ENCODE assay signal across 18 cellular contexts in genomic region chr15:64947211-64947610, GRCh38. TPM values are rescaled to one million over a fixed set of nuclear protein-coding genes. Genes with fewer than 3 reads are reported as not detected.
DNase-seq lines count a peak whose midpoint lies in the region; ATAC-seq, FAIRE-seq and TF ChIP-seq lines count a peak whose summit lies in the region.
"Had no signal": no experiment of that assay in that cellular context is flagged by ENCODE, and none has a peak within 500 bp of the region (broad histone marks: within the 10 kb centered on the region; RNA-seq: fewer than 3 reads in every experiment).

No MANE protein-coding gene starts in this region.

- H3K79me2 ChIP-seq in H1 (ENCODE audit: control insufficient read depth in 1 of 2, insufficient read depth in 2 of 2, low read length in 2 of 2) = no peaks in the 10 kb centered on the region

- TF ChIP-seq POLR2A in H1 (IDR thresholded peaks at IDR 0.05; ENCODE audit: control extremely low read depth in 1 of 2, low read depth in 2 of 2, low read length in 2 of 2) = no peak; a peak in 1 of 3 replicates

- H3K9me3 ChIP-seq in H1 (ENCODE audit: insufficient read depth in 2 of 2, low read depth in 1 of 2, low read length in 1 of 2) = no peaks in the 10 kb centered on the region
- H3K9me3 ChIP-seq: BLaER1 had no signal

- no peak for TF ChIP-seq CTCF in H1 (IDR thresholded peaks at IDR 0.05; ENCODE audit: control extremely low read depth in 1 of 3, insufficient read depth in 1 of 3, low read depth in 1 of 3, low read length in 3 of 3)
- no peak for TF ChIP-seq CTCF in GM13976 (IDR thresholded peaks at IDR 0.05; ENCODE audit: borderline replicate concordance, control extremely low read depth, extremely low read depth, insufficient read depth, missing control alignments)

- peak; percentile 10 to 27; a peak in 2 of 4 replicates for TF ChIP-seq RAD21 in H1 (IDR thresholded peaks at IDR 0.05 in 1 of 2, conservative IDR thresholded peaks at IDR 0.05 in 1 of 2; ENCODE audit: low read depth in 2 of 2, low read length in 2 of 2)

- 0 out of 2 replicates have a peak overlapping the region, but pooled peaks have one; percentile 50 for H2BK12ac ChIP-seq in H1 (ENCODE audit: low read depth, low read length)

- FAIRE-seq in H1 (lab: Jason Lieb, UNC) = no peak
- FAIRE-seq: A204.1, GM12891, HTR-8/SVneo had no signal

- peaks cover 5% of the 10 kb centered on the region for H3K36me3 Mint-ChIP-seq in activated naive CD4-positive, alpha-beta T cell treated with anti-CD3 and anti-CD28 coated beads, Interleukin-2, amount 50 U/mL, for 24 hours
- no peaks in the 10 kb centered on the region for H3K36me3 Mint-ChIP-seq in activated naive CD4-positive, alpha-beta T cell treated with anti-CD3 and anti-CD28 coated beads for 36 hours (ENCODE audit: low read depth)
- peaks cover 2% of the 10 kb centered on the region for H3K36me3 Mint-ChIP-seq in memory B cell

- H3K4me2 ChIP-seq in H1 (ENCODE audit: insufficient read depth in 1 of 2, low read depth in 2 of 2, low read length in 2 of 2) = no peak overlapping the region
- H3K4me2 ChIP-seq: BLaER1 had no signal

- H3K14ac ChIP-seq in H1 (ENCODE audit: insufficient read length) = no peak overlapping the region

- no peak overlapping the region for H3K56ac ChIP-seq in H1 (replicated peaks; ENCODE audit: insufficient read length, low read depth, low read length)

- H3K18ac ChIP-seq in H1 (ENCODE audit: extremely low read depth, low read length) = no peak overlapping the region; the same call in 1 of the 2 replicates

- H2BK15ac ChIP-seq in H1 (ENCODE audit: low read length) = no peak overlapping the region

- no peaks in the 10 kb centered on the region for H3K4me1 ChIP-seq in H1 (replicated peaks in 1 of 4; ENCODE audit: control insufficient read depth in 3 of 4, insufficient read depth in 4 of 4, low read length in 3 of 4)
- H3K4me1 ChIP-seq: BLaER1 had no signal

- H3K36me3 ChIP-seq in H1 (ENCODE audit: control insufficient read depth in 2 of 4, insufficient read depth in 4 of 4, low read length in 3 of 4) = no peaks in the 10 kb centered on the region
- H3K36me3 ChIP-seq: BLaER1 had no signal

- H3K79me1 ChIP-seq in H1 (ENCODE audit: low read depth, low read length) = no peaks in the 10 kb centered on the region

- no peak for TF ChIP-seq EP300 in H1 (IDR thresholded peaks at IDR 0.05; ENCODE audit: borderline replicate concordance in 1 of 2, low read depth in 2 of 2, low read length in 2 of 2)

- H3K27ac Mint-ChIP-seq in activated naive CD4-positive, alpha-beta T cell treated with anti-CD3 and anti-CD28 coated beads, Interleukin-2, amount 50 U/mL, for 24 hours = peak overlapping the region; percentile 69
- no peak overlapping the region for H3K27ac Mint-ChIP-seq in activated naive CD4-positive, alpha-beta T cell treated with anti-CD3 and anti-CD28 coated beads for 36 hours
- peak overlapping the region; percentile 8 for H3K27ac Mint-ChIP-seq in memory B cell
- H3K27ac Mint-ChIP-seq: H9 had no signal

- no peak for ATAC-seq in memory B cell (ENCODE audit: low read depth)

- WGBS in H1 (ENCODE audit: extremely low coverage in 1 of 2, insufficient coverage in 1 of 2, insufficient read length in 1 of 2, insufficient replicate concordance in 2 of 2, low coverage in 1 of 2, low lambda C conversion rate in 2 of 2, missing lambda C conversion rate in 1 of 2), 2 experiments = 92% methylated on average over 10 of the region's 10 CpGs; no CpG with 5 or more reads in 1 of the 2 experiments

- CTCF ChIA-PET in activated naive CD4-positive, alpha-beta T cell treated with anti-CD3 and anti-CD28 coated beads for 36 hours (lab: Charles Lee) = no interaction called here
- CTCF ChIA-PET in H1 (lab: Charles Lee; ENCODE audit: partially characterized antibody) = interaction anchor here (0.9 to 1.3 kb wide), 4 partner anchors 11 to 90 kb away, joined by 3 to 4 read pairs (median 4); no protein-coding TSS in a partner anchor

- H3K9me3 Mint-ChIP-seq in activated naive CD4-positive, alpha-beta T cell treated with anti-CD3 and anti-CD28 coated beads, Interleukin-2, amount 50 U/mL, for 24 hours = no peaks in the 10 kb centered on the region
- H3K9me3 Mint-ChIP-seq in activated naive CD4-positive, alpha-beta T cell treated with anti-CD3 and anti-CD28 coated beads for 36 hours = no peaks in the 10 kb centered on the region
- H3K9me3 Mint-ChIP-seq in memory B cell = peaks cover 7% of the 10 kb centered on the region

- peaks cover 9% of the 10 kb centered on the region for H3K4me1 Mint-ChIP-seq in activated naive CD4-positive, alpha-beta T cell treated with anti-CD3 and anti-CD28 coated beads, Interleukin-2, amount 50 U/mL, for 24 hours
- no peaks in the 10 kb centered on the region for H3K4me1 Mint-ChIP-seq in activated naive CD4-positive, alpha-beta T cell treated with anti-CD3 and anti-CD28 coated beads for 36 hours (ENCODE audit: low read depth)
- H3K4me1 Mint-ChIP-seq in memory B cell = peaks cover 12% of the 10 kb centered on the region

- DNase-seq in activated naive CD4-positive, alpha-beta T cell treated with anti-CD3 and anti-CD28 coated beads for 36 hours = no peak
- DNase-seq in H1 (ENCODE audit: low read depth in 1 of 2, low spot score in 2 of 2) = peak in 1 of 2 experiments; percentile 48
- DNase-seq in memory B cell (ENCODE audit: low spot score in 2 of 2) = no peak
- no peak for DNase-seq in stimulated activated naive CD4-positive, alpha-beta T cell treated with Interleukin-2 at 50 U/mL for 16 hours (lab: John Stamatoyannopoulos, UW)
- no peak for DNase-seq in NCI-H2107 (lab: John Stamatoyannopoulos, UW)
- no peak for DNase-seq in GM13976 (ENCODE audit: low spot score)
- DNase-seq in ecto neural progenitor cell (ENCODE audit: low spot score) = no peak
- DNase-seq: GF-D8, H9, NCI-H187 treated with DMSO at 0.1 percent for 48 hours, NCI-H446, SIG-M5 had no signal

- H4K20me1 ChIP-seq in H1 (replicated peaks in 1 of 2; ENCODE audit: control insufficient read depth in 1 of 2, insufficient read depth in 2 of 2, low read length in 2 of 2) = peaks cover 0 to 4% of the 10 kb centered on the region in 2 experiments
- H4K20me1 ChIP-seq: BLaER1 had no signal

- no peaks in the 10 kb centered on the region for H3K27me3 ChIP-seq in H1 (replicated peaks in 1 of 4; ENCODE audit: control insufficient read depth in 3 of 4, extremely low read depth in 1 of 4, insufficient read depth in 3 of 4, low read length in 3 of 4)
- H3K27me3 ChIP-seq: BLaER1 had no signal

- POLR2A ChIA-PET in H1 (lab: Charles Lee; ENCODE audit: partially characterized antibody) = interaction anchor here (0.6 to 1.2 kb wide), 2 partner anchors 9 to 13 kb away, joined by 4 to 5 read pairs; no protein-coding TSS in a partner anchor

- H2AFZ ChIP-seq in H1 (ENCODE audit: low read length) = no peak overlapping the region

- no peak overlapping the region for H3K27ac ChIP-seq in H1 (ENCODE audit: low read depth, low read length)
- H3K27ac ChIP-seq: BLaER1, HL-60 had no signal

- intact Hi-C loops in activated naive CD4-positive, alpha-beta T cell treated with anti-CD3 and anti-CD28 coated beads for 36 hours (cut with micrococcal nuclease) = no loop called here

- H4K5ac ChIP-seq in H1 (ENCODE audit: insufficient read length, low read depth, low read length) = no peak overlapping the region

- H2BK5ac ChIP-seq in H1 (ENCODE audit: low read depth, low read length) = 0 out of 2 replicates have a peak overlapping the region, but pooled peaks have one; percentile 44

- no peak overlapping the region for H3K23ac ChIP-seq in H1 (ENCODE audit: insufficient read length)

- no peak overlapping the region for H4K8ac ChIP-seq in H1 (ENCODE audit: extremely low read depth, insufficient read depth, low read length)

- no peak overlapping the region for H2BK120ac ChIP-seq in H1 (replicated peaks; ENCODE audit: low read depth, low read length)

- no peak overlapping the region for H3K4ac ChIP-seq in H1 (replicated peaks; ENCODE audit: insufficient read length, low read depth, low read length)

- no peak overlapping the region for H4K91ac ChIP-seq in H1 (replicated peaks; ENCODE audit: insufficient read length, low read length)

- in situ Hi-C loops in GM13976 (cut with MboI; ENCODE audit: low sequenced_read_pairs, unreplicated experiment) = no loop called here

- no peak overlapping the region for H3K4me3 Mint-ChIP-seq in activated naive CD4-positive, alpha-beta T cell treated with anti-CD3 and anti-CD28 coated beads, Interleukin-2, amount 50 U/mL, for 24 hours
- H3K4me3 Mint-ChIP-seq in activated naive CD4-positive, alpha-beta T cell treated with anti-CD3 and anti-CD28 coated beads for 36 hours = no peak overlapping the region
- H3K4me3 Mint-ChIP-seq in memory B cell = no peak overlapping the region
- H3K4me3 Mint-ChIP-seq: H9 had no signal

- H3K4me3 ChIP-seq in H1 (ENCODE audit: extremely low read depth in 1 of 4, insufficient read depth in 2 of 4, low read depth in 3 of 4, low read length in 4 of 4) = no peak overlapping the region
- H3K4me3 ChIP-seq: BLaER1 had no signal

- no peaks in the 10 kb centered on the region for H3K27me3 Mint-ChIP-seq in activated naive CD4-positive, alpha-beta T cell treated with anti-CD3 and anti-CD28 coated beads, Interleukin-2, amount 50 U/mL, for 24 hours
- no peaks in the 10 kb centered on the region for H3K27me3 Mint-ChIP-seq in activated naive CD4-positive, alpha-beta T cell treated with anti-CD3 and anti-CD28 coated beads for 36 hours (ENCODE audit: low read depth)
- no peaks in the 10 kb centered on the region for H3K27me3 Mint-ChIP-seq in memory B cell

- no peak overlapping the region for H2AK5ac ChIP-seq in H1 (ENCODE audit: low read depth, low read length)

- no peak overlapping the region for H3K9ac ChIP-seq in H1 (replicated peaks in 1 of 4; ENCODE audit: extremely low read depth in 1 of 4, low read depth in 3 of 4, low read length in 3 of 4)
- H3K9ac ChIP-seq: BLaER1 had no signal

- no peaks in the 10 kb centered on the region for H3K23me2 ChIP-seq in H1 (ENCODE audit: low read depth, low read length)

- H2BK20ac ChIP-seq in H1 (ENCODE audit: low read length) = no peak overlapping the region

RNA-seq across cellular contexts. Expression of gene ANKDD1A, which starts 35.5 kb away (rescaled TPM):
- total RNA-seq in activated naive CD4-positive, alpha-beta T cell treated with anti-CD3 and anti-CD28 coated beads for 36 hours = 1 to 10 TPM; 2.3 to 3.1 TPM
- total RNA-seq in H1 (2021; fragmentation: NEBNext Ultra II Directional; extraction: Animal tissue kit (Norgen Biotek cat#: 25700)) = 5.0 and 5.7 TPM in 2 replicates
- polyA plus RNA-seq in H1 (2011; rRNA removed) = 4.1 and 6.8 TPM in 2 replicates
- 5.8 TPM for polyA plus RNA-seq in H1 (2011; cell fraction: cytosol; rRNA removed)
- 24.6 TPM for polyA plus RNA-seq in H1 (2011; cell fraction: nucleus; rRNA removed)
- 3.7 to 5.5 TPM (median 4.6 TPM) in 4 replicates for polyA plus RNA-seq in H1 (2012, experiment 1 of 2)
- 1.8 TPM for polyA plus RNA-seq in H1 (2012, experiment 2 of 2)
- polyA plus RNA-seq in H1 (2013, experiment 1 of 2) = 2.9 TPM
- polyA plus RNA-seq in H1 (2013, experiment 2 of 2) = 3.0 TPM
- 7.9 and 11.9 TPM in 2 replicates for polyA minus RNA-seq in H1 (2011; rRNA and poly(A)+ RNA removed)
- polyA minus RNA-seq in H1 (2011; cell fraction: cytosol; rRNA and poly(A)+ RNA removed) = 3.4 TPM
- polyA minus RNA-seq in H1 (2011; cell fraction: nucleus; rRNA and poly(A)+ RNA removed) = 20.7 TPM

RNA-seq across cellular contexts. Expression of gene SPG21, which starts 42.5 kb away (rescaled TPM):
- total RNA-seq in activated naive CD4-positive, alpha-beta T cell treated with anti-CD3 and anti-CD28 coated beads for 36 hours = 10 to 100 TPM; 67.7 to 68.0 TPM
- total RNA-seq in H1 (2021; fragmentation: NEBNext Ultra II Directional; extraction: Animal tissue kit (Norgen Biotek cat#: 25700)) = 68.6 and 72.7 TPM in 2 replicates
- 51.4 and 67.3 TPM in 2 replicates for polyA plus RNA-seq in H1 (2011; rRNA removed)
- 56.8 TPM for polyA plus RNA-seq in H1 (2011; cell fraction: cytosol; rRNA removed)
- 28.8 TPM for polyA plus RNA-seq in H1 (2011; cell fraction: nucleus; rRNA removed)
- polyA plus RNA-seq in H1 (2012, experiment 1 of 2) = 53.5 to 64.2 TPM (median 54.9 TPM) in 4 replicates
- 72.6 TPM for polyA plus RNA-seq in H1 (2012, experiment 2 of 2)
- 48.9 TPM for polyA plus RNA-seq in H1 (2013, experiment 1 of 2)
- polyA plus RNA-seq in H1 (2013, experiment 2 of 2) = 51.3 TPM
- polyA minus RNA-seq in H1 (2011; rRNA and poly(A)+ RNA removed) = 37.4 and 44.6 TPM in 2 replicates
- polyA minus RNA-seq in H1 (2011; cell fraction: cytosol; rRNA and poly(A)+ RNA removed) = 28.3 TPM
- polyA minus RNA-seq in H1 (2011; cell fraction: nucleus; rRNA and poly(A)+ RNA removed) = 31.6 TPM
